ENCODE assay signal across 23 cellular contexts in the genomic region with DNA sequence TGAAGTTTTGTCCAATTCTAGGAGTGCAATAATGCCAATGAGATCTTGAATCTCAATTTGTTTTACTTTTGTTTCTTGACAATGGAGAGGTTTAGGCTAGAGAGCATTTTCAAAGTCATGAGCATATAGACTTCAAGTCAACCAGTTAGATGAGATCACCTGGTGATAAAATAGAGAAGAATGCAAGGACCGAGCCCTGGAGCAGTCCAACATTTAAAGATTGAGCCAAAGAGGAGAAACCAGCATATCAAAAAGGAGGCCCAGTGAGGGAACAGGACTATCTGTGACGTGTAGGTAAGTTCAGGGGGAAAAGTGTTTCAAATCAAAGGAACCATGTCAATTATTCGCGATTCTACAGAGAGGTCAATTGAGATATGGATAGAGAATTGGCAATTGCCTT. TPM values are rescaled to one million over a fixed set of nuclear protein-coding genes. Genes with fewer than 3 reads are reported as not detected.
DNase-seq lines count a peak whose midpoint lies in the region; ATAC-seq and TF ChIP-seq lines count a peak whose summit lies in the region.
"Had no signal": no experiment of that assay in that cellular context is flagged by ENCODE, and none has a peak within 500 bp of the region (broad histone marks: within the 10 kb centered on the region; RNA-seq: fewer than 3 reads in every experiment).

No MANE protein-coding gene starts in this region.

- peaks cover 0 to 17% of the 10 kb centered on the region in 2 experiments; a peak in 2 of 4 replicates for H3K79me1 ChIP-seq in IMR-90 (ENCODE audit: low read depth in 1 of 2, low read length in 2 of 2)

- H3K4ac ChIP-seq in IMR-90 (ENCODE audit: low read depth, low read length) = no peak overlapping the region

- DNase-seq in T-helper 1 cell = no peak
- peak; percentile 16 for DNase-seq in IMR-90
- no peak for DNase-seq in osteocyte (ENCODE audit: extremely low spot score, unreplicated experiment)
- no peak for DNase-seq in right cardiac atrium
- no peak for DNase-seq in NCI-H128 (lab: John Stamatoyannopoulos, UW; ENCODE audit: unreplicated experiment)
- DNase-seq in GOT3 (lab: John Stamatoyannopoulos, UW) = no peak
- DNase-seq: activated CD8-positive, alpha-beta memory T cell treated with anti-CD3 and anti-CD28 coated beads for 24 hours; activated effector memory CD4-positive, alpha-beta T cell treated with anti-CD3 and anti-CD28 coated beads, Interleukin-2, amount 50 U/mL, for 16 hours; cerebellar nuclear complex; DMS153; effector CD8-positive, alpha-beta T cell; head of caudate nucleus; naive B cell; NCI-H187 treated with DMSO at 0.1 percent for 48 hours; NK-92 treated with Interleukin-12 subunit alpha and Interleukin-12 subunit beta, amount 100 ng/mL, for 24 hours; psoas muscle; SHP77; small intestine; stimulated activated CD4-positive, alpha-beta T cell treated with anti-CD3 and anti-CD28 coated beads, Interleukin-4, amount 100 ng/mL, for 24 hours had no signal

- H3K9me3 Mint-ChIP-seq in T-helper 1 cell treated with Interleukin-12 subunit alpha and Interleukin-12 subunit beta and Interleukin-4 antibody, amounts not matched to agents 30 μg/mL and 1 μg/mL, for 36 hours = no peaks in the 10 kb centered on the region
- no peaks in the 10 kb centered on the region for H3K9me3 Mint-ChIP-seq in brain
- H3K9me3 Mint-ChIP-seq in osteocyte (ENCODE audit: unreplicated experiment) = no peaks in the 10 kb centered on the region

- ATAC-seq in IMR-90 (ENCODE audit: low read depth) (no peak), right cardiac atrium (no peak)
- ATAC-seq: psoas muscle had no signal

- H3K4me3 ChIP-seq in IMR-90 (ENCODE audit: insufficient read depth, low read depth, low read length) (no peak overlapping the region), right cardiac atrium (ENCODE audit: low read length) (no peak overlapping the region)
- H3K4me3 ChIP-seq: BLaER1, psoas muscle had no signal

- H2AK5ac ChIP-seq in IMR-90 (ENCODE audit: low read depth, low read length) = no peak overlapping the region

- H2BK15ac ChIP-seq in IMR-90 (ENCODE audit: low read depth, low read length) = no peak overlapping the region

- H3K4me2 ChIP-seq in IMR-90 (ENCODE audit: low read depth, low read length) = no peak overlapping the region
- H3K4me2 ChIP-seq: BLaER1 had no signal

- no peak overlapping the region for H3K56ac ChIP-seq in IMR-90 (ENCODE audit: extremely low read depth, insufficient read depth, low read length)

- H3K27ac ChIP-seq in IMR-90 (ENCODE audit: insufficient read depth, low read length) = no peak overlapping the region
- H3K27ac ChIP-seq in right cardiac atrium (ENCODE audit: low read length) = no peak overlapping the region
- H3K27ac ChIP-seq: 22Rv1, BLaER1, psoas muscle had no signal

- no peak overlapping the region for H3K23ac ChIP-seq in IMR-90 (ENCODE audit: low read depth, low read length)

- intact Hi-C loops in IMR-90 (cut with micrococcal nuclease) (no loop called here), right cardiac atrium (cut with DNase I) (loop anchor here in 3 of 4 donors (5.0 to 10.0 kb wide), 2 partner anchors 102 to 190 kb away; no protein-coding TSS in a partner anchor)

- H2BK5ac ChIP-seq in IMR-90 (ENCODE audit: low read depth, low read length, poor library complexity, severe bottlenecking) = no peak overlapping the region

- dilution Hi-C loops in IMR-90 (cut with HindIII; ENCODE audit: low sequenced_read_pairs, unreplicated experiment) = no loop called here

- POLR2A ChIA-PET in IMR-90 (lab: Charles Lee; ENCODE audit: unreplicated experiment) = no interaction called here

- no peak overlapping the region for H3K9ac ChIP-seq in IMR-90 (ENCODE audit: low read depth, low read length)
- H3K9ac ChIP-seq: BLaER1 had no signal

- TF ChIP-seq RAD21 in IMR-90 (IDR thresholded peaks at IDR 0.05; ENCODE audit: low read length) = no peak

- no peaks in the 10 kb centered on the region for H3K9me3 ChIP-seq in IMR-90 (ENCODE audit: control insufficient read depth, insufficient read depth, low read length)
- no peaks in the 10 kb centered on the region for H3K9me3 ChIP-seq in right cardiac atrium (ENCODE audit: control insufficient read depth, low read length)
- H3K9me3 ChIP-seq: BLaER1, psoas muscle had no signal

- H3K14ac ChIP-seq in IMR-90 (replicated peaks; ENCODE audit: low read depth, low read length) = no peak overlapping the region

- H3K36me3 Mint-ChIP-seq in T-helper 1 cell treated with Interleukin-12 subunit alpha and Interleukin-12 subunit beta and Interleukin-4 antibody, amounts not matched to agents 30 μg/mL and 1 μg/mL, for 36 hours (ENCODE audit: low read depth) = peaks cover 6% of the 10 kb centered on the region
- H3K36me3 Mint-ChIP-seq in brain (no peaks in the 10 kb centered on the region), osteocyte (ENCODE audit: unreplicated experiment) (no peaks in the 10 kb centered on the region)
- H3K36me3 Mint-ChIP-seq: naive B cell had no signal

- H3K36me3 ChIP-seq in IMR-90 (ENCODE audit: control insufficient read depth, insufficient read depth, low read length) = no peaks in the 10 kb centered on the region
- H3K36me3 ChIP-seq: BLaER1 had no signal

- 95% methylated on average over 3 of the region's 4 CpGs; no CpG with 5 or more reads in 1 of the 2 experiments for WGBS in IMR-90 (ENCODE audit: extremely low coverage in 2 of 2, insufficient read length in 1 of 2), 2 experiments
- 93% methylated on average over 4 of the region's 4 CpGs for WGBS in right cardiac atrium

- H3K27ac Mint-ChIP-seq in T-helper 1 cell treated with Interleukin-12 subunit alpha and Interleukin-12 subunit beta and Interleukin-4 antibody, amounts not matched to agents 30 μg/mL and 1 μg/mL, for 36 hours = no peak overlapping the region
- H3K27ac Mint-ChIP-seq in brain (peak overlapping the region in 1 of 5 experiments; percentile 8), osteocyte (ENCODE audit: unreplicated experiment) (no peak overlapping the region)

- no peak overlapping the region for H4K91ac ChIP-seq in IMR-90 (ENCODE audit: insufficient read depth, low read depth, low read length)

- H4K20me1 ChIP-seq in IMR-90 (ENCODE audit: insufficient read depth, low read length) = peaks cover 26% of the 10 kb centered on the region

- H3K18ac ChIP-seq in IMR-90 (ENCODE audit: low read depth, low read length) = no peak overlapping the region

- H3K4me1 ChIP-seq in IMR-90 (ENCODE audit: control insufficient read depth, insufficient read depth, low read length) (no peaks in the 10 kb centered on the region; the same call in 1 of the 2 replicates), right cardiac atrium (ENCODE audit: control insufficient read depth, insufficient read depth, low read length) (no peaks in the 10 kb centered on the region)

- CTCF ChIA-PET in IMR-90 (lab: Yijun Ruan, JAX) = no interaction called here

- TF ChIP-seq POLR2A in IMR-90 (IDR thresholded peaks at IDR 0.05; ENCODE audit: low read depth, low read length) = no peak

- in situ Hi-C loops in IMR-90 (cut with MboI; ENCODE audit: low sequenced_read_pairs) = no loop called here

- H2BK20ac ChIP-seq in IMR-90 (ENCODE audit: low read depth, low read length) = no peak overlapping the region

- no peak overlapping the region for H4K5ac ChIP-seq in IMR-90 (ENCODE audit: low read depth, low read length)

- no peak overlapping the region for H2AFZ ChIP-seq in IMR-90 (replicated peaks; ENCODE audit: low read length, poor library complexity)

- H4K8ac ChIP-seq in IMR-90 (ENCODE audit: low read depth in 2 of 2, low read length in 2 of 2) = no peak overlapping the region

- H3K27me3 Mint-ChIP-seq in T-helper 1 cell treated with Interleukin-12 subunit alpha and Interleukin-12 subunit beta and Interleukin-4 antibody, amounts not matched to agents 30 μg/mL and 1 μg/mL, for 36 hours (ENCODE audit: low read depth) = peaks cover 13% of the 10 kb centered on the region
- H3K27me3 Mint-ChIP-seq in brain (peaks cover 11% of the 10 kb centered on the region), osteocyte (ENCODE audit: unreplicated experiment) (no peaks in the 10 kb centered on the region)

- TF ChIP-seq CTCF in IMR-90 (conservative IDR thresholded peaks at IDR 0.05; ENCODE audit: low read depth, low read length) (no peak), brain (conservative IDR thresholded peaks at IDR 0.05) (no peak), osteocyte (IDR thresholded peaks at IDR 0.05) (no peak)

- H3K4me1 Mint-ChIP-seq in T-helper 1 cell treated with Interleukin-12 subunit alpha and Interleukin-12 subunit beta and Interleukin-4 antibody, amounts not matched to agents 30 μg/mL and 1 μg/mL, for 36 hours (ENCODE audit: low read depth) = peaks cover 19% of the 10 kb centered on the region
- H3K4me1 Mint-ChIP-seq in brain = peaks cover 25% of the 10 kb centered on the region
- peaks cover 22% of the 10 kb centered on the region for H3K4me1 Mint-ChIP-seq in osteocyte (ENCODE audit: unreplicated experiment)

- no peaks in the 10 kb centered on the region for H3K9me1 ChIP-seq in IMR-90 (ENCODE audit: insufficient read depth, low read length)

- no peak overlapping the region for H2BK120ac ChIP-seq in IMR-90 (ENCODE audit: low read depth, low read length)

- H2AK9ac ChIP-seq in IMR-90 (replicated peaks; ENCODE audit: low read depth, low read length, poor library complexity) = no peak overlapping the region

- H3K4me3 Mint-ChIP-seq in T-helper 1 cell treated with Interleukin-12 subunit alpha and Interleukin-12 subunit beta and Interleukin-4 antibody, amounts not matched to agents 30 μg/mL and 1 μg/mL, for 36 hours = peak overlapping the region; percentile 26
- H3K4me3 Mint-ChIP-seq in brain = peak overlapping the region in 4 of 5 experiments; percentile 64 to 85 (median 74)
- peak overlapping the region; percentile 3 for H3K4me3 Mint-ChIP-seq in osteocyte (ENCODE audit: unreplicated experiment)

- H3K27me3 ChIP-seq in IMR-90 (ENCODE audit: control insufficient read depth, insufficient read depth, low read length) (peaks cover 3% of the 10 kb centered on the region), right cardiac atrium (ENCODE audit: control insufficient read depth, insufficient read depth) (no peaks in the 10 kb centered on the region)
- H3K27me3 ChIP-seq: BLaER1 had no signal

- BruUV-seq in IMR-90 (replicated peaks; lab: Mats Ljungman, UMichigan) = no TSS peak

TF ChIP-seq in IMR-90, 13 proteins besides CTCF, POLR2A, EP300 and RAD21 (continues in another document):
- TF ChIP-seq RFX5 (IDR thresholded peaks at IDR 0.05; ENCODE audit: low read depth, low read length) = no peak

RNA-seq across cellular contexts. Expression of a gene that starts 1.7 kb away (rescaled TPM):
- total RNA-seq in IMR-90 (2012; rRNA removed) = 41.1 and 63.6 TPM in 2 replicates
- 20.0 and 20.9 TPM in 2 replicates for polyA plus RNA-seq in IMR-90 (2012; rRNA removed)
- 5.2 and 5.8 TPM in 2 replicates for polyA plus RNA-seq in IMR-90 (2012; cell fraction: cytosol; rRNA removed)
- polyA plus RNA-seq in IMR-90 (2012; cell fraction: nucleus; rRNA removed; ENCODE audit: low replicate concordance) = 34.5 and 61.9 TPM in 2 replicates
- 16.2 TPM for polyA plus RNA-seq in brain (ENCODE audit: insufficient read depth, low read depth, low replicate concordance)
- total RNA-seq in osteocyte = 38.0 and 40.6 TPM in 2 replicates
- 10 to 100 TPM; 34.1 to 38.2 (median 35.9) TPM for total RNA-seq in right cardiac atrium
- polyA plus RNA-seq in right cardiac atrium = 8.7 TPM

Comparison
In these comparisons a context has a peak if more than half of its experiments do, and no peak if none do; other contexts are left out.
1. H3K4me3 Mint-ChIP-seq: peak in every context shown above with its lines; median percentile 74 in brain; 26 in T-helper 1 cell treated with Interleukin-12 subunit alpha and Interleukin-12 subunit beta and Interleukin-4 antibody, amounts not matched to agents 30 μg/mL and 1 μg/mL, for 36 hours; 3 in osteocyte.